ENCODE assay signal across 8 cellular contexts in genomic region chr1:154999651-155000474, GRCh38. TPM values are rescaled to one million over a fixed set of nuclear protein-coding genes. Genes with fewer than 3 reads are reported as not detected.
A peak's percentile ranks its signal among the peaks of the same experiment; 100 is the strongest.
DNase-seq lines count a peak whose midpoint lies in the region; TF ChIP-seq lines count a peak whose summit lies in the region.

No MANE protein-coding gene starts in this region.

- WGBS in GM23248 (ENCODE audit: low coverage in 1 of 2, low lambda C conversion rate in 2 of 2, missing lambda C conversion rate in 2 of 2), 2 experiments, result 4% methylated on average over 25 to 41 of the region's 41 CpGs
- WGBS in mesodermal cell (ENCODE audit: insufficient coverage in 2 of 2), 2 experiments, result 3% methylated on average over 30 to 37 of the region's 41 CpGs

- in situ Hi-C loops in GM23248 (cut with MboI), result no loop called here

- H3K4me3 ChIP-seq in AG10803 (ENCODE audit: low read length) (peak overlapping the region; percentile 86), GM23248 (peak overlapping the region; percentile 63), mesodermal cell (ENCODE audit: extremely low read depth, insufficient read depth, low read length, poor library complexity, severe bottlenecking) (peak overlapping the region; percentile 61)

- peaks cover 18% of the 10 kb centered on the region for H3K4me1 ChIP-seq in GM23248 (ENCODE audit: insufficient read depth)
- H3K4me1 ChIP-seq in mesodermal cell (ENCODE audit: control insufficient read depth, insufficient read depth, low read length, poor library complexity, severe bottlenecking), result peaks cover 17% of the 10 kb centered on the region

- H3K27ac ChIP-seq in GM23248, result peak overlapping the region; percentile 21
- H3K27ac ChIP-seq in mesodermal cell (ENCODE audit: low read depth, low read length, severe bottlenecking), result peak overlapping the region; percentile 85
- H3K27ac ChIP-seq in temporal lobe (ENCODE audit: low read depth, low read length), result peak overlapping the region; percentile 75

- H3K27me3 ChIP-seq in GM23248 (replicated peaks; ENCODE audit: insufficient read depth), result no peaks in the 10 kb centered on the region

- no peaks in the 10 kb centered on the region for H4K20me1 ChIP-seq in GM23248 (ENCODE audit: insufficient read depth)

- peak overlapping the region; percentile 43; the same call in 1 of the 2 replicates for H3K9ac ChIP-seq in GM23248

- DNase-seq in AG10803 (ENCODE audit: low read depth) (no peak), GM23248 (peak; percentile 35), SK-N-DZ (ENCODE audit: low spot score) (peak; percentile 64), cerebellar cortex (ENCODE audit: low spot score) (peak; percentile 61), medulla oblongata (ENCODE audit: extremely low spot score) (no peak), T1000 (lab: John Stamatoyannopoulos, UW) (no peak)

- H3K36me3 ChIP-seq in GM23248 (ENCODE audit: low read depth) (no peaks in the 10 kb centered on the region), mesodermal cell (ENCODE audit: control insufficient read depth, insufficient read depth, low read length) (no peaks in the 10 kb centered on the region)

- H3F3A ChIP-seq in GM23248 (ENCODE audit: insufficient read depth), result peaks cover 5% of the 10 kb centered on the region; the same call in 1 of the 2 replicates

- H3K9me3 ChIP-seq in GM23248 (ENCODE audit: low read depth) (no peaks in the 10 kb centered on the region), mesodermal cell (ENCODE audit: control insufficient read depth, low read length) (no peaks in the 10 kb centered on the region)

- no peaks in the 10 kb centered on the region for H3K9me2 ChIP-seq in GM23248 (ENCODE audit: insufficient read depth)

- peak overlapping the region; percentile 76 for H2AFZ ChIP-seq in GM23248

- no peak for TF ChIP-seq CTCF in AG10803 (conservative IDR thresholded peaks at IDR 0.05; ENCODE audit: low read length)

- H3K79me2 ChIP-seq in GM23248 (ENCODE audit: insufficient read depth), result peaks cover 22% of the 10 kb centered on the region

- H3K4me2 ChIP-seq in GM23248 (ENCODE audit: unreplicated experiment), result peak overlapping the region; percentile 79

RNA-seq across cellular contexts. Expression of gene ZBTB7B, which starts 2.7 kb away (rescaled TPM):
- total RNA-seq in GM23248 (2014; rRNA removed; shearing (Covaris generic)), result 16.8 and 27.0 TPM in 2 replicates
- polyA plus RNA-seq in GM23248 (2016; fragmentation: Nextera tagmentation; extraction: Ambion mirVana), result 2.3 and 2.9 TPM in 2 replicates
- polyA plus RNA-seq in SK-N-DZ (2014; cell fraction: cytosol; rRNA removed), result 4.1 and 4.9 TPM in 2 replicates
- 8.2 and 11.4 TPM in 2 replicates for polyA plus RNA-seq in SK-N-DZ (2014; cell fraction: nucleus; rRNA removed)
- polyA plus RNA-seq in mesodermal cell (2013, experiment 1 of 2), result 10.8 TPM
- 10.5 TPM for polyA plus RNA-seq in mesodermal cell (2013, experiment 2 of 2)
- total RNA-seq in temporal lobe, result 1.5 TPM

RNA-seq across cellular contexts. Expression of gene LENEP, which starts 6.5 kb away (rescaled TPM):
- not detected in 2 replicates for total RNA-seq in GM23248 (2014; rRNA removed; shearing (Covaris generic))
- polyA plus RNA-seq in GM23248 (2016; fragmentation: Nextera tagmentation; extraction: Ambion mirVana), result not detected in 2 replicates
- polyA plus RNA-seq in SK-N-DZ (2014; cell fraction: cytosol; rRNA removed), result not detected in 2 replicates
- polyA plus RNA-seq in SK-N-DZ (2014; cell fraction: nucleus; rRNA removed), result 0.98 TPM in 1 of 2 replicates, not detected in the other
- polyA plus RNA-seq in mesodermal cell (2013, experiment 1 of 2), result not detected
- not detected for polyA plus RNA-seq in mesodermal cell (2013, experiment 2 of 2)
- total RNA-seq in temporal lobe, result not detected

RNA-seq across cellular contexts. Expression of gene FLAD1, which starts 16.7 kb away (rescaled TPM):
- total RNA-seq in GM23248 (2014; rRNA removed; shearing (Covaris generic)), result 15.6 and 21.3 TPM in 2 replicates
- polyA plus RNA-seq in GM23248 (2016; fragmentation: Nextera tagmentation; extraction: Ambion mirVana), result 26.4 and 30.2 TPM in 2 replicates
- polyA plus RNA-seq in SK-N-DZ (2014; cell fraction: cytosol; rRNA removed), result 133 and 172 TPM in 2 replicates
- 243 and 343 TPM in 2 replicates for polyA plus RNA-seq in SK-N-DZ (2014; cell fraction: nucleus; rRNA removed)
- 31.7 TPM for polyA plus RNA-seq in mesodermal cell (2013, experiment 1 of 2)
- 28.5 TPM for polyA plus RNA-seq in mesodermal cell (2013, experiment 2 of 2)
- 9.8 TPM for total RNA-seq in temporal lobe

RNA-seq across cellular contexts. Expression of gene CKS1B, which starts 25.4 kb away (rescaled TPM):
- total RNA-seq in GM23248 (2014; rRNA removed; shearing (Covaris generic)), result 45.6 and 50.3 TPM in 2 replicates
- 113 and 119 TPM in 2 replicates for polyA plus RNA-seq in GM23248 (2016; fragmentation: Nextera tagmentation; extraction: Ambion mirVana)
- polyA plus RNA-seq in SK-N-DZ (2014; cell fraction: cytosol; rRNA removed), result 523 and 644 TPM in 2 replicates
- 311 and 412 TPM in 2 replicates for polyA plus RNA-seq in SK-N-DZ (2014; cell fraction: nucleus; rRNA removed)
- polyA plus RNA-seq in mesodermal cell (2013, experiment 1 of 2), result 298 TPM
- polyA plus RNA-seq in mesodermal cell (2013, experiment 2 of 2), result 280 TPM
- total RNA-seq in temporal lobe, result 11.8 TPM

RNA-seq across cellular contexts. Expression of gene SHC1, which starts 29.3 kb away (rescaled TPM):
- 295 and 319 TPM in 2 replicates for total RNA-seq in GM23248 (2014; rRNA removed; shearing (Covaris generic))
- 275 and 278 TPM in 2 replicates for polyA plus RNA-seq in GM23248 (2016; fragmentation: Nextera tagmentation; extraction: Ambion mirVana)
- polyA plus RNA-seq in SK-N-DZ (2014; cell fraction: cytosol; rRNA removed), result 65.4 and 75.4 TPM in 2 replicates
- polyA plus RNA-seq in SK-N-DZ (2014; cell fraction: nucleus; rRNA removed), result 98.6 and 121 TPM in 2 replicates
- polyA plus RNA-seq in mesodermal cell (2013, experiment 1 of 2), result 288 TPM
- polyA plus RNA-seq in mesodermal cell (2013, experiment 2 of 2), result 227 TPM
- total RNA-seq in temporal lobe, result 7.4 TPM

Comparison
In these comparisons a context has a peak if more than half of its experiments do, and no peak if none do; other contexts are left out.
1. DNase-seq: peak in GM23248 (single experiment), SK-N-DZ (single experiment) and cerebellar cortex (single experiment); none in AG10803 (single experiment), medulla oblongata (single experiment) and T1000 (single experiment).
2. H3K27ac ChIP-seq: peak in every context shown above with its lines; median percentile 85 in mesodermal cell; 75 in temporal lobe; 21 in GM23248.
3. Peak in every context shown above with its lines, with median percentiles within 50 percentile points of each other: H3K4me3 ChIP-seq.